In the genomic region with DNA sequence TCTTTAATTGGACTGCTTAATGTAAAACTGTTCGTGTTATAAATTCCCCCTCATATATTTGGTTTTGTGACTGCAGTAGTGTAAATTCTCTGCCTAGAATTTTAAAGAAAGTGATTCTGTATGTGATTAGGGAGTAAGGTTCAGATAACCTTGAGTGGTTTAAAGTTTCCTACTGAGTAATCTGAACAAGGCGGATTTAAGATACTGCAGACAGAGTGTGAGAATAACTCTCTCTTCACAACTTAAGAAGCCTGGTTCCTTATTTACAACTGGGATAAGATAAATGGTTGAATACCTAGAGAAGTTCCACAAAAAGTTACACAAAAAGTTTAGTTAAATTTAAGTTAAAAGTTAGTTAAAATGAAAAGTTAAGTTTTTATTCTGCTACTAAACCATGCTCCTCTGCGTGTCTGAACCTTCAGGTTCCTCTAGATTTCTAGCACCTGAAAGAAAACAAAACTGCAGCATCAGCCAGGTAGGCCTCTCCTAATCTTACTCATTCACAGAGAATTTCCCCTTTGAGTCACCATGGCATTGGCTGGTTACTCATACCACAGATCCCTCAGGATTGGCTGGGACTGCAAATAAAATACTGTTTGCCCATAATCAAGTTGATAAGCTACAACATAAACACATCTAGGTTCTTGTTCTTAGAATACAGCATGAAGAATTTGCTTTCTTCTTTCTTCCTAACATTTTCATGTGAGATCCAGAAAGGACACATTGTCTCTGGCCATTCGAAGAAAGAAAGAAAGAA, we compare ENCODE assay signal across 13 cellular contexts. TPM values are rescaled to one million over a fixed set of nuclear protein-coding genes. Genes with fewer than 3 reads are reported as not detected.
DNase-seq lines count a peak whose midpoint lies in the region; ATAC-seq and TF ChIP-seq lines count a peak whose summit lies in the region.
"Had no signal": no experiment of that assay in that cellular context is flagged by ENCODE, and none has a peak within 500 bp of the region (broad histone marks: within the 10 kb centered on the region; RNA-seq: fewer than 3 reads in every experiment).

Gene ARL14, plus strand, starts transcription at position 614 of the 757 bp plus-strand sequence. CDS start 187 bp downstream, outside the sequence.

- peaks cover 25% of the 10 kb centered on the region for H3K4me1 Mint-ChIP-seq in mesothelial cell of epicardium
- H3K4me1 Mint-ChIP-seq: CD14-positive monocyte had no signal

- TF ChIP-seq CTCF in AG09309 (IDR thresholded peaks at IDR 0.05; ENCODE audit: control insufficient read depth, insufficient read depth, low read depth, low read length, missing control alignments) (no peak), choroid plexus epithelial cell (conservative IDR thresholded peaks at IDR 0.05; ENCODE audit: low read depth, low read length) (no peak), mesothelial cell of epicardium (IDR thresholded peaks at IDR 0.05; ENCODE audit: unreplicated experiment) (no peak), uterus (IDR thresholded peaks at IDR 0.05) (no peak), ascending aorta (IDR thresholded peaks at IDR 0.05) (no peak)

- no peak within 1 kb of the TSS for H3K27ac ChIP-seq in uterus
- H3K27ac ChIP-seq in ascending aorta: no peak within 1 kb of the TSS

- intact Hi-C loops in uterus (cut with DNase I; ENCODE audit: low total_unique reads): no loop called here
- intact Hi-C loops in ascending aorta (cut with DNase I): no loop called here

- H3K27ac Mint-ChIP-seq in mesothelial cell of epicardium: peak within 1 kb of the TSS; percentile 4
- H3K27ac Mint-ChIP-seq: CD14-positive monocyte had no signal

- H3K27me3 ChIP-seq in uterus (no peaks in the 10 kb centered on the region), ascending aorta (no peaks in the 10 kb centered on the region)

- DNase-seq in AG09309 (ENCODE audit: low read depth) (peak; percentile 37), choroid plexus epithelial cell (ENCODE audit: low read depth) (peak; percentile 50), mesothelial cell of epicardium (ENCODE audit: low spot score in 2 of 2, unreplicated experiment in 2 of 2) (no peak), uterus (no peak), ascending aorta (ENCODE audit: low spot score in 2 of 2) (no peak), SKM-1 (lab: John Stamatoyannopoulos, UW; ENCODE audit: unreplicated experiment) (no peak)
- DNase-seq: activated CD4-positive, CD25-positive, alpha-beta regulatory T cell treated with anti-CD3 and anti-CD28 coated beads, Interleukin-2, amount 50 U/mL, for 72 hours; NCI-H524 had no signal

- H3K4me3 Mint-ChIP-seq in mesothelial cell of epicardium: no peak within 1 kb of the TSS
- H3K4me3 Mint-ChIP-seq: CD14-positive monocyte had no signal

- TF ChIP-seq POLR2A in uterus (IDR thresholded peaks at IDR 0.05): no peak

- no peaks in the 10 kb centered on the region for H3K9me3 Mint-ChIP-seq in mesothelial cell of epicardium

- H3K36me3 ChIP-seq in uterus: no peaks in the 10 kb centered on the region
- H3K36me3 ChIP-seq in ascending aorta: no peaks in the 10 kb centered on the region

- H3K27me3 Mint-ChIP-seq in mesothelial cell of epicardium (ENCODE audit: low read depth): no peaks in the 10 kb centered on the region

- ATAC-seq in HG03342 (IDR thresholded peaks at IDR 0.05; ENCODE audit: unreplicated experiment): peak; percentile 52
- no peak for ATAC-seq in HG03025 (IDR thresholded peaks at IDR 0.05; ENCODE audit: low FRiP score, unreplicated experiment)

- no peak within 1 kb of the TSS for H3K4me3 ChIP-seq in AG09309 (ENCODE audit: control insufficient read depth, low read depth, low read length)
- no peak within 1 kb of the TSS for H3K4me3 ChIP-seq in choroid plexus epithelial cell (ENCODE audit: low read depth, low read length)
- H3K4me3 ChIP-seq in uterus: no peak within 1 kb of the TSS
- H3K4me3 ChIP-seq in ascending aorta: no peak within 1 kb of the TSS

- H3K4me1 ChIP-seq in uterus (no peaks in the 10 kb centered on the region), ascending aorta (no peaks in the 10 kb centered on the region)

- no peaks in the 10 kb centered on the region for H3K36me3 Mint-ChIP-seq in mesothelial cell of epicardium
- H3K36me3 Mint-ChIP-seq: CD14-positive monocyte had no signal

- H3K9me3 ChIP-seq in uterus (no peaks in the 10 kb centered on the region), ascending aorta (no peaks in the 10 kb centered on the region)

RNA-seq across cellular contexts. Expression of gene ARL14, which starts in this region (rescaled TPM):
- total RNA-seq in mesothelial cell of epicardium (not detected in 3 replicates), uterus (not detected), ascending aorta (not detected)
- total RNA-seq: chondrocyte, left lobe of liver had no signal

Comparison
In these comparisons a context has a peak if more than half of its experiments do, and no peak if none do; other contexts are left out.
1. DNase-seq: peak in AG09309 (single experiment) and choroid plexus epithelial cell (single experiment); none in mesothelial cell of epicardium (0 of 2), uterus (0 of 2), ascending aorta (0 of 2) and SKM-1 (single experiment).